8 cellular contexts compared by ENCODE assay signal in genomic region chr1:156160744-156161181, GRCh38. TPM values are rescaled to one million over a fixed set of nuclear protein-coding genes. Genes with fewer than 3 reads are reported as not detected.
DNase-seq lines count a peak whose midpoint lies in the region; ATAC-seq, FAIRE-seq and TF ChIP-seq lines count a peak whose summit lies in the region.

No MANE protein-coding gene starts in this region.

- H3K36me3 Mint-ChIP-seq in activated B cell treated with CpG ODN at 0.5 μM for 24 hours (ENCODE audit: low read depth), result peaks cover 12% of the 10 kb centered on the region
- H3K36me3 Mint-ChIP-seq in central memory CD8-positive, alpha-beta T cell (ENCODE audit: insufficient read depth), result peaks cover 42% of the 10 kb centered on the region

- peaks cover 57% of the 10 kb centered on the region for H3K4me1 Mint-ChIP-seq in activated B cell treated with CpG ODN at 0.5 μM for 24 hours
- peaks cover 26% of the 10 kb centered on the region for H3K4me1 Mint-ChIP-seq in central memory CD8-positive, alpha-beta T cell

- H3K27me3 Mint-ChIP-seq in activated B cell treated with CpG ODN at 0.5 μM for 24 hours, result peaks cover 17% of the 10 kb centered on the region
- H3K27me3 Mint-ChIP-seq in central memory CD8-positive, alpha-beta T cell, result no peaks in the 10 kb centered on the region

- H3K4me3 ChIP-seq in HFF-Myc (replicated peaks; ENCODE audit: low read depth, low read length), result peak overlapping the region; percentile 27

- H3K9me3 Mint-ChIP-seq in activated B cell treated with CpG ODN at 0.5 μM for 24 hours, result peaks cover 2% of the 10 kb centered on the region
- no peaks in the 10 kb centered on the region for H3K9me3 Mint-ChIP-seq in central memory CD8-positive, alpha-beta T cell

- CTCF ChIA-PET in activated B cell treated with CpG ODN at 0.5 μM for 24 hours (lab: Charles Lee), result interaction anchor here (0.9 kb wide), 1 partner anchor 10 kb away, joined by 3 read pairs; no protein-coding TSS in a partner anchor

- FAIRE-seq in urothelium cell line (lab: Jason Lieb, UNC), result no peak

- intact Hi-C loops in activated B cell treated with CpG ODN at 0.5 μM for 24 hours (cut with micrococcal nuclease) (loop anchor here (1.0 kb wide), 1 partner anchor 9 kb away; no protein-coding TSS in a partner anchor), left colon (cut with DNase I, micrococcal nuclease) (no loop called here)

- no peak for TF ChIP-seq CTCF in HFF-Myc (IDR thresholded peaks at IDR 0.05; ENCODE audit: low read depth, low read length, missing control alignments)
- no peak for TF ChIP-seq CTCF in activated B cell treated with CpG ODN at 0.5 μM for 24 hours (IDR thresholded peaks at IDR 0.05)

- no peak overlapping the region for H3K27ac Mint-ChIP-seq in activated B cell treated with CpG ODN at 0.5 μM for 24 hours
- no peak overlapping the region for H3K27ac Mint-ChIP-seq in central memory CD8-positive, alpha-beta T cell (ENCODE audit: low read depth)

- H3K4me3 Mint-ChIP-seq in activated B cell treated with CpG ODN at 0.5 μM for 24 hours, result peak overlapping the region; percentile 71
- peak overlapping the region; percentile 79 for H3K4me3 Mint-ChIP-seq in central memory CD8-positive, alpha-beta T cell

- ATAC-seq in activated B cell treated with CpG ODN at 0.5 μM for 24 hours (ENCODE audit: low read depth), result peak; percentile 82
- peak; percentile 39 for ATAC-seq in central memory CD8-positive, alpha-beta T cell (replicated peaks; ENCODE audit: extremely low read depth, poor library complexity, severe bottlenecking)
- peak; percentile 87 for ATAC-seq in left colon

- DNase-seq in HFF-Myc (ENCODE audit: extremely low read depth, low read depth) (no peak), activated B cell treated with CpG ODN at 0.5 μM for 24 hours (no peak), left colon (peak; percentile 81), HT-29 (ENCODE audit: low spot score) (no peak), SW 1271 (lab: John Stamatoyannopoulos, UW) (no peak), urothelium cell line (ENCODE audit: low spot score) (no peak)
- no peak for DNase-seq in central memory CD8-positive, alpha-beta T cell (ENCODE audit: low spot score in 2 of 2)
- DNase-seq in stimulated activated CD4-positive, alpha-beta T cell treated with anti-CD3 and anti-CD28 coated beads, Interleukin-15, amount 100 ng/mL, for 48 hours (ENCODE audit: low read depth in 2 of 2), result peak; percentile 73 to 79

- POLR2A ChIA-PET in activated B cell treated with CpG ODN at 0.5 μM for 24 hours (lab: Charles Lee), result interaction anchor here (1.1 to 1.6 kb wide), 3 partner anchors 10 to 52 kb away, joined by 3 to 5 read pairs (median 5); partner anchors contain the start of genes PMF1 and SLC25A44

RNA-seq across cellular contexts. Expression of gene SEMA4A, which starts 7.4 kb away (rescaled TPM):
- total RNA-seq in activated B cell treated with CpG ODN at 0.5 μM for 24 hours, result 7.0 and 7.4 TPM in 2 replicates
- 1 to 10 TPM; 3.5 to 6.5 TPM for total RNA-seq in left colon
- total RNA-seq in HT-29 (2014; rRNA removed; shearing (Covaris generic)), result 5.1 and 11.6 TPM in 2 replicates

RNA-seq across cellular contexts. Expression of gene SLC25A44, which starts 33.1 kb away (rescaled TPM):
- total RNA-seq in activated B cell treated with CpG ODN at 0.5 μM for 24 hours, result 17.9 and 26.4 TPM in 2 replicates
- 10 to 100 TPM; 21.3 to 30.3 TPM for total RNA-seq in left colon
- 15.3 and 21.6 TPM in 2 replicates for total RNA-seq in HT-29 (2014; rRNA removed; shearing (Covaris generic))

RNA-seq across cellular contexts. Expression of gene LMNA, which starts 46.3 kb away (rescaled TPM):
- 40.4 and 47.5 TPM in 2 replicates for total RNA-seq in activated B cell treated with CpG ODN at 0.5 μM for 24 hours
- total RNA-seq in left colon, result 100 to 1,000 TPM; 335 to 478 TPM
- 1,664 and 1,875 TPM in 2 replicates for total RNA-seq in HT-29 (2014; rRNA removed; shearing (Covaris generic))

RNA-seq across cellular contexts. Expression of gene PMF1, which starts 52.0 kb away (rescaled TPM):
- total RNA-seq in activated B cell treated with CpG ODN at 0.5 μM for 24 hours (68.8 and 75.8 TPM in 2 replicates), left colon (10 to 100 TPM; 39.3 to 40.3 TPM)
- 111 and 122 TPM in 2 replicates for total RNA-seq in HT-29 (2014; rRNA removed; shearing (Covaris generic))

Comparison
In these comparisons a context has a peak if more than half of its experiments do, and no peak if none do; other contexts are left out.
1. DNase-seq: peak in left colon (2 of 2) and stimulated activated CD4-positive, alpha-beta T cell treated with anti-CD3 and anti-CD28 coated beads, Interleukin-15, amount 100 ng/mL, for 48 hours (2 of 2); none in HFF-Myc (single experiment), activated B cell treated with CpG ODN at 0.5 μM for 24 hours (single experiment), central memory CD8-positive, alpha-beta T cell (0 of 2), HT-29 (single experiment), SW 1271 (0 of 2) and urothelium cell line (single experiment).
2. Peak in every context shown above with its lines, with median percentiles within 50 percentile points of each other: ATAC-seq.